ENCODE assay signal across 1 cellular context in genomic region chr14:105774001-105774400, GRCh38.
TF ChIP-seq lines count a peak whose summit lies in the region.

No MANE protein-coding gene starts in this region.

TF ChIP-seq in HCT116, 20 proteins besides CTCF, POLR2A, EP300 and RAD21 (continued from another document):
- TF ChIP-seq REST (IDR thresholded peaks at IDR 0.05; ENCODE audit: low read depth) (no peak), YY1 (IDR thresholded peaks at IDR 0.05; ENCODE audit: extremely low read depth, insufficient replicate concordance, low read depth, low read length) (no peak), TCF7L2 (IDR thresholded peaks at IDR 0.05; ENCODE audit: borderline replicate concordance, extremely low read depth, insufficient read depth, insufficient read length) (no peak), ELF1 (IDR thresholded peaks at IDR 0.05; ENCODE audit: borderline replicate concordance, low read depth) (no peak), SP1 (IDR thresholded peaks at IDR 0.05; ENCODE audit: low read depth) (no peak)
